ENCODE assay signal across 12 cellular contexts in genomic region chr1:45246760-45247159, GRCh38.
DNase-seq lines count a peak whose midpoint lies in the region; ATAC-seq and TF ChIP-seq lines count a peak whose summit lies in the region.
"Had no signal": no experiment of that assay in that cellular context is flagged by ENCODE, and none has a peak within 500 bp of the region (broad histone marks: within the 10 kb centered on the region; RNA-seq: fewer than 3 reads in every experiment).

No MANE protein-coding gene starts in this region.

- H3K4me3 ChIP-seq in epithelial cell of esophagus (ENCODE audit: low read length) (no peak overlapping the region), skeletal muscle cell (ENCODE audit: low read depth, low read length) (no peak overlapping the region)

- no peak for TF ChIP-seq CTCF in epithelial cell of esophagus (IDR thresholded peaks at IDR 0.05; ENCODE audit: insufficient read depth, low read depth, low read length, missing control alignments)

- ATAC-seq in HG03520 (IDR thresholded peaks at IDR 0.05; ENCODE audit: unreplicated experiment) = no peak

- peak; percentile 17 for DNase-seq in activated CD4-positive, alpha-beta T cell treated with anti-CD3 and anti-CD28 coated beads for 48 hours
- DNase-seq in activated CD4-positive, alpha-beta T cell treated with anti-CD3 and anti-CD28 coated beads, Interleukin-2, amount 50 U/mL, for 1 hour = no peak
- DNase-seq in NCI-H774 (lab: John Stamatoyannopoulos, UW) (peak; percentile 80), epithelial cell of esophagus (ENCODE audit: low read depth) (peak; percentile 76), skeletal muscle cell (ENCODE audit: low read depth) (peak; percentile 43), amygdala (lab: John Stamatoyannopoulos, UW) (no peak), SKM-1 treated with dmso at 0.1 percent for 144 hours (lab: John Stamatoyannopoulos, UW; ENCODE audit: unreplicated experiment) (no peak)
- DNase-seq: BE2C, caudate nucleus, kidney, NCI-H1436 treated with DMSO at 0.1 percent for 48 hours had no signal

Comparison
In these comparisons a context has a peak if more than half of its experiments do, and no peak if none do; other contexts are left out.
1. DNase-seq: peak in activated CD4-positive, alpha-beta T cell treated with anti-CD3 and anti-CD28 coated beads for 48 hours (single experiment), NCI-H774 (single experiment), epithelial cell of esophagus (single experiment) and skeletal muscle cell (single experiment); none in activated CD4-positive, alpha-beta T cell treated with anti-CD3 and anti-CD28 coated beads, Interleukin-2, amount 50 U/mL, for 1 hour (single experiment), amygdala (0 of 56) and SKM-1 treated with dmso at 0.1 percent for 144 hours (single experiment).